ENCODE assay signal across 8 cellular contexts in genomic region chr1:24503003-24503751, GRCh38.
DNase-seq lines count a peak whose midpoint lies in the region; ATAC-seq and TF ChIP-seq lines count a peak whose summit lies in the region.

No MANE protein-coding gene starts in this region.

- no peak for TF ChIP-seq CTCF in DOHH2 (IDR thresholded peaks at IDR 0.05; ENCODE audit: low read depth, low read length, poor library complexity, severe bottlenecking)

- H3K79me2 ChIP-seq in DOHH2 (ENCODE audit: control insufficient read depth, low read length): peaks cover 31% of the 10 kb centered on the region

- H3K4me1 ChIP-seq in DOHH2 (ENCODE audit: control insufficient read depth, low read length): peaks cover 50% of the 10 kb centered on the region
- no peaks in the 10 kb centered on the region for H3K4me1 ChIP-seq in adipocyte (ENCODE audit: control insufficient read depth, insufficient read depth, low read length)
- H3K4me1 ChIP-seq in iPS-20b (ENCODE audit: insufficient read depth, low read length): peaks cover 21% of the 10 kb centered on the region; the same call in 1 of the 2 replicates

- peak overlapping the region; percentile 99 for H3K4me3 Mint-ChIP-seq in stimulated activated naive CD8-positive, alpha-beta T cell treated with anti-CD3 and anti-CD28 coated beads, Interleukin-15, Interleukin-2, amounts not matched to agents 100 ng/mL and 50 ng/mL, for 24 hours

- no peaks in the 10 kb centered on the region; the same call in 1 of the 2 replicates for H4K20me1 ChIP-seq in DOHH2 (ENCODE audit: control insufficient read depth, insufficient read depth, low read depth, low read length)

- peaks cover 15% of the 10 kb centered on the region for H3K36me3 Mint-ChIP-seq in stimulated activated naive CD8-positive, alpha-beta T cell treated with anti-CD3 and anti-CD28 coated beads, Interleukin-15, Interleukin-2, amounts not matched to agents 100 ng/mL and 50 ng/mL, for 24 hours (ENCODE audit: low read depth)

- H3K27ac ChIP-seq in DOHH2 (ENCODE audit: low read depth, low read length): no peak overlapping the region
- H3K27ac ChIP-seq in iPS-20b (ENCODE audit: low read length): no peak overlapping the region

- H3K4me1 Mint-ChIP-seq in stimulated activated naive CD8-positive, alpha-beta T cell treated with anti-CD3 and anti-CD28 coated beads, Interleukin-15, Interleukin-2, amounts not matched to agents 100 ng/mL and 50 ng/mL, for 24 hours (ENCODE audit: low read depth): peaks cover 84% of the 10 kb centered on the region

- H3K27ac Mint-ChIP-seq in stimulated activated naive CD8-positive, alpha-beta T cell treated with anti-CD3 and anti-CD28 coated beads, Interleukin-15, Interleukin-2, amounts not matched to agents 100 ng/mL and 50 ng/mL, for 24 hours: peak overlapping the region; percentile 99

- H3K36me3 ChIP-seq in DOHH2 (ENCODE audit: control insufficient read depth, low read length): peaks cover 3% of the 10 kb centered on the region; the same call in 1 of the 2 replicates
- no peaks in the 10 kb centered on the region for H3K36me3 ChIP-seq in adipocyte (ENCODE audit: control insufficient read depth, insufficient read depth, low read length, severe bottlenecking)
- H3K36me3 ChIP-seq in iPS-20b (ENCODE audit: insufficient read depth, low read depth, low read length): no peaks in the 10 kb centered on the region

- no peak for TF ChIP-seq POLR2A in erythroblast (IDR thresholded peaks at IDR 0.05; ENCODE audit: low read length)

- peak overlapping the region; percentile 88 for H3K4me2 ChIP-seq in DOHH2 (ENCODE audit: low read length)

- ATAC-seq in HG03432 (IDR thresholded peaks at IDR 0.05; ENCODE audit: unreplicated experiment): no peak
- ATAC-seq in GM18861 (IDR thresholded peaks at IDR 0.05; ENCODE audit: unreplicated experiment): no peak

- H3K9me3 ChIP-seq in DOHH2 (ENCODE audit: control insufficient read depth, insufficient read depth, low read length) (no peaks in the 10 kb centered on the region), adipocyte (ENCODE audit: control insufficient read depth, low read length) (no peaks in the 10 kb centered on the region), iPS-20b (ENCODE audit: insufficient read depth, low read depth, low read length) (no peaks in the 10 kb centered on the region)

- H3K9me2 ChIP-seq in DOHH2 (replicated peaks; ENCODE audit: control insufficient read depth, low read length): no peaks in the 10 kb centered on the region

- H3K4me3 ChIP-seq in DOHH2 (ENCODE audit: low read length) (peak overlapping the region; percentile 80), adipocyte (ENCODE audit: low read length) (peak overlapping the region; percentile 87), iPS-20b (ENCODE audit: low read length) (peak overlapping the region; percentile 85)

- H3F3A ChIP-seq in DOHH2 (ENCODE audit: control insufficient read depth, insufficient read depth): peaks cover 5% of the 10 kb centered on the region; the same call in 1 of the 2 replicates

- H3K9ac ChIP-seq in adipocyte (ENCODE audit: low read length) (peak overlapping the region; percentile 78), iPS-20b (ENCODE audit: low read depth, low read length) (peak overlapping the region; percentile 71; the same call in 1 of the 2 replicates)

- H3K27me3 ChIP-seq in DOHH2 (ENCODE audit: control insufficient read depth, low read length) (no peaks in the 10 kb centered on the region), adipocyte (replicated peaks; ENCODE audit: control insufficient read depth, insufficient read depth, low read length) (no peaks in the 10 kb centered on the region), iPS-20b (ENCODE audit: insufficient read depth, low read length) (peaks cover 21% of the 10 kb centered on the region; the same call in 1 of the 2 replicates)

- peaks cover 4% of the 10 kb centered on the region for H3K9me3 Mint-ChIP-seq in stimulated activated naive CD8-positive, alpha-beta T cell treated with anti-CD3 and anti-CD28 coated beads, Interleukin-15, Interleukin-2, amounts not matched to agents 100 ng/mL and 50 ng/mL, for 24 hours

- no peaks in the 10 kb centered on the region for H3K27me3 Mint-ChIP-seq in stimulated activated naive CD8-positive, alpha-beta T cell treated with anti-CD3 and anti-CD28 coated beads, Interleukin-15, Interleukin-2, amounts not matched to agents 100 ng/mL and 50 ng/mL, for 24 hours

- DNase-seq in HuH-7.5 (ENCODE audit: low spot score) (peak; percentile 34), adipocyte (ENCODE audit: low read depth) (peak; percentile 38), erythroblast (lab: John Stamatoyannopoulos, UW) (no peak)

Comparison
In these comparisons a context has a peak if more than half of its experiments do, and no peak if none do; other contexts are left out.
1. DNase-seq: peak in HuH-7.5 (single experiment) and adipocyte (single experiment); none in erythroblast (0 of 2).
2. Peak in every context shown above with its lines, with median percentiles within 50 percentile points of each other: H3K4me3 ChIP-seq.